ENCODE assay signal across 26 cellular contexts in genomic region chr17:4548721-4549531, GRCh38. TPM values are rescaled to one million over a fixed set of nuclear protein-coding genes. Genes with fewer than 3 reads are reported as not detected.
DNase-seq lines count a peak whose midpoint lies in the region; ATAC-seq, FAIRE-seq and TF ChIP-seq lines count a peak whose summit lies in the region.
"Had no signal": no experiment of that assay in that cellular context is flagged by ENCODE, and none has a peak within 500 bp of the region (broad histone marks: within the 10 kb centered on the region; RNA-seq: fewer than 3 reads in every experiment).

No MANE protein-coding gene starts in this region.

- no peak overlapping the region for H3K27ac Mint-ChIP-seq in stimulated activated naive CD8-positive, alpha-beta T cell treated with anti-CD3 and anti-CD28 coated beads, Interleukin-15, amount 100 ng/mL, for 72 hours
- H3K27ac Mint-ChIP-seq: activated naive CD4-positive, alpha-beta T cell treated with anti-CD3 and anti-CD28 coated beads, Interleukin-2, amount 50 U/mL, for 24 hours; memory B cell; naive B cell had no signal

- H3K4me3 ChIP-seq in kidney (ENCODE audit: low read length in 2 of 2): no peak overlapping the region
- H3K4me3 ChIP-seq: ascending aorta, gastrocnemius medialis, thoracic aorta had no signal

- no peaks in the 10 kb centered on the region for H3K4me1 ChIP-seq in kidney (ENCODE audit: control insufficient read depth in 1 of 2, insufficient read depth in 1 of 2, low read depth in 1 of 2, low read length in 2 of 2)

- no peaks in the 10 kb centered on the region for H3K9me3 Mint-ChIP-seq in stimulated activated naive CD8-positive, alpha-beta T cell treated with anti-CD3 and anti-CD28 coated beads, Interleukin-15, amount 100 ng/mL, for 72 hours
- H3K9me3 Mint-ChIP-seq: activated naive CD4-positive, alpha-beta T cell treated with anti-CD3 and anti-CD28 coated beads, Interleukin-2, amount 50 U/mL, for 24 hours; CD14-positive monocyte; memory B cell; naive B cell had no signal

- ATAC-seq in stimulated activated naive CD8-positive, alpha-beta T cell treated with anti-CD3 and anti-CD28 coated beads, Interleukin-15, Interleukin-2, amounts not matched to agents 100 U/mL and 50 U/mL, for 24 hours: no peak
- no peak for ATAC-seq in stimulated activated naive CD8-positive, alpha-beta T cell treated with anti-CD3 and anti-CD28 coated beads, Interleukin-15, amount 100 ng/mL, for 72 hours
- ATAC-seq in GM18867 (IDR thresholded peaks at IDR 0.05; ENCODE audit: unreplicated experiment) (no peak), HG03520 (IDR thresholded peaks at IDR 0.05; ENCODE audit: unreplicated experiment) (no peak)
- ATAC-seq: activated CD4-positive, CD25-positive, alpha-beta regulatory T cell treated with anti-CD3 and anti-CD28 coated beads, Interleukin-2, amount 50 U/mL, for 24 hours; gastrocnemius medialis; sciatic nerve had no signal

- H3K36me3 ChIP-seq in kidney (ENCODE audit: control insufficient read depth in 1 of 2, insufficient read depth in 2 of 2, low read length in 2 of 2): peaks cover 13 to 27% of the 10 kb centered on the region in 2 donors

- peaks cover 16% of the 10 kb centered on the region for H3K4me1 Mint-ChIP-seq in stimulated activated naive CD8-positive, alpha-beta T cell treated with anti-CD3 and anti-CD28 coated beads, Interleukin-15, amount 100 ng/mL, for 72 hours
- H3K4me1 Mint-ChIP-seq: memory B cell had no signal

- H3K27ac ChIP-seq in kidney (ENCODE audit: low read depth in 2 of 2, low read length in 2 of 2): no peak overlapping the region
- H3K27ac ChIP-seq: ascending aorta, gastrocnemius medialis, thoracic aorta had no signal

- H3K4me3 Mint-ChIP-seq in stimulated activated naive CD8-positive, alpha-beta T cell treated with anti-CD3 and anti-CD28 coated beads, Interleukin-15, amount 100 ng/mL, for 72 hours: no peak overlapping the region
- H3K4me3 Mint-ChIP-seq: activated naive CD4-positive, alpha-beta T cell treated with anti-CD3 and anti-CD28 coated beads, Interleukin-2, amount 50 U/mL, for 24 hours; CD14-positive monocyte; memory B cell; naive B cell had no signal

- no peak for TF ChIP-seq CTCF in kidney (IDR thresholded peaks at IDR 0.05; ENCODE audit: borderline replicate concordance, extremely low read depth, insufficient read depth)

- H3K9ac ChIP-seq in kidney (ENCODE audit: low read length in 2 of 2): no peak overlapping the region

- no peaks in the 10 kb centered on the region for H3K9me3 ChIP-seq in kidney (ENCODE audit: control insufficient read depth in 1 of 2, low read length in 2 of 2)
- H3K9me3 ChIP-seq: ascending aorta, gastrocnemius medialis, thoracic aorta had no signal

- FAIRE-seq in kidney (lab: Jason Lieb, UNC): no peak
- FAIRE-seq: keratinocyte had no signal

- intact Hi-C loops in kidney (cut with DNase I): no loop called here

- peak; percentile 3 for DNase-seq in stimulated activated naive CD8-positive, alpha-beta T cell treated with anti-CD3 and anti-CD28 coated beads, Interleukin-15, Interleukin-2, amounts not matched to agents 100 U/mL and 50 U/mL, for 24 hours
- no peak for DNase-seq in stimulated activated naive CD8-positive, alpha-beta T cell treated with anti-CD3 and anti-CD28 coated beads, Interleukin-15, amount 100 ng/mL, for 72 hours
- DNase-seq in NCI-H2196 (lab: John Stamatoyannopoulos, UW; ENCODE audit: unreplicated experiment): peak; percentile 54
- peak; percentile 59 for DNase-seq in kidney
- no peak for DNase-seq in NCI-H1092 treated with DMSO at 0.1 percent for 48 hours (lab: John Stamatoyannopoulos, UW)
- no peak for DNase-seq in central memory CD4-positive, alpha-beta T cell
- DNase-seq: activated CD8-positive, alpha-beta memory T cell treated with anti-CD3 and anti-CD28 coated beads for 24 hours; activated T-cell treated with anti-CD3 and anti-CD28 coated beads, Interleukin-2, amount 50 U/mL, for 48 hours; gastrocnemius medialis; naive B cell; NCI-H1417 treated with DMSO at 0.1 percent for 48 hours; NCI-H446; T1000 had no signal

- no peaks in the 10 kb centered on the region for H3K27me3 Mint-ChIP-seq in stimulated activated naive CD8-positive, alpha-beta T cell treated with anti-CD3 and anti-CD28 coated beads, Interleukin-15, amount 100 ng/mL, for 72 hours
- H3K27me3 Mint-ChIP-seq: activated naive CD4-positive, alpha-beta T cell treated with anti-CD3 and anti-CD28 coated beads, Interleukin-2, amount 50 U/mL, for 24 hours; memory B cell; naive B cell had no signal

RNA-seq across cellular contexts. Expression of gene MYBBP1A, which starts 6.3 kb away (rescaled TPM):
- 51.6 TPM for total RNA-seq in kidney
- polyA plus RNA-seq in kidney (ENCODE audit: insufficient read depth, low read depth, low replicate concordance): 11.9 TPM

RNA-seq across cellular contexts. Expression of gene GGT6, which starts 11.5 kb away (rescaled TPM):
- 16.8 TPM for total RNA-seq in kidney
- 51.4 TPM for polyA plus RNA-seq in kidney (ENCODE audit: insufficient read depth, low read depth, low replicate concordance)
- total RNA-seq: ascending aorta, H4, osteocyte, sciatic nerve, thoracic aorta had no signal
- polyA plus RNA-seq: AG04450, CD14-positive monocyte had no signal

RNA-seq across cellular contexts. Expression of gene SMTNL2, which starts 35.4 kb away (rescaled TPM):
- 25.6 TPM for total RNA-seq in kidney
- 58.1 TPM for polyA plus RNA-seq in kidney (ENCODE audit: insufficient read depth, low read depth, low replicate concordance)
- polyA plus RNA-seq: keratinocyte had no signal

RNA-seq across cellular contexts. Expression of gene SPNS2, which starts 50.2 kb away (rescaled TPM):
- total RNA-seq in kidney: 60.5 TPM
- polyA plus RNA-seq in kidney (ENCODE audit: insufficient read depth, low read depth, low replicate concordance): 75.1 TPM
- total RNA-seq: osteocyte had no signal
- polyA plus RNA-seq: AG04450 had no signal

Comparison
In these comparisons a context has a peak if more than half of its experiments do, and no peak if none do; other contexts are left out.
1. DNase-seq: peak in stimulated activated naive CD8-positive, alpha-beta T cell treated with anti-CD3 and anti-CD28 coated beads, Interleukin-15, Interleukin-2, amounts not matched to agents 100 U/mL and 50 U/mL, for 24 hours (single experiment), NCI-H2196 (single experiment) and kidney (single experiment); none in stimulated activated naive CD8-positive, alpha-beta T cell treated with anti-CD3 and anti-CD28 coated beads, Interleukin-15, amount 100 ng/mL, for 72 hours (0 of 2), NCI-H1092 treated with DMSO at 0.1 percent for 48 hours (single experiment) and central memory CD4-positive, alpha-beta T cell (single experiment).